15 cellular contexts compared by ENCODE assay signal in the genomic region with DNA sequence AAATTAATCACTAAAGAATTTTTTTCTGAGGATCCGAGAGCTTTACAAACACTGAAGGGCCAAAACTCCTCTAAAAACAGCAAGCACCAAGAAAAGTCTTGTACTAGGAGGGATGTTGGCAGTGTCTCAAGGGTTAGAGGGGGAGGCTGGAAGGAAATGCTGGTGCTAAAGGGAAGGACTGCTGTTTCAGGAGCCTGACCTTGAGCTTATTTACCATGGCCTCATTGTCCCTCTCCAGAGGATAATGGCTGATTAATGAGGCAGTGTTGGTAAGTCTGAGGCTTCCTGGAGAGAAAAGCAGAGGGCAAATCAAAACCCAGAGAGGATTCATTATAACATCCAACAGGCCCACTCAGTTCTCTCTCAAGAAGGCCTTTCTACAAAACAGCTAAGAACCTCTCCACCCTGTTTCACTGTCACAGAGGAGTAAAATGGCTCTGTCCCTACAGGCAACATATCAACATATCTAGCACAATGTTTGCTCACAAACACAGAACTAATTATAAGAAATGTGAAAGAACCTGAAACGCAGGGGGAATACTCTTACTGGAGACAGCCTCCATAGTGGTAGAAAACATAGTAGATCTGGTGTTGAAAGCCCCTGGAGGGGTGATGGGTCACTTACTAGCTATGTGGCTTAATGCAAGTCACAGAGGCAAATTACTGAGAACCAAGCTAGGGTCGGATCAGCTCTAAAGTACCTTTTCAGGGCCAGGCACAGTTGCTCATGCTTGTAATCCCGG. TPM values are rescaled to one million over a fixed set of nuclear protein-coding genes. Genes with fewer than 3 reads are reported as not detected.
A peak's percentile ranks its signal among the peaks of the same experiment; 100 is the strongest.
DNase-seq lines count a peak whose midpoint lies in the region; ATAC-seq and TF ChIP-seq lines count a peak whose summit lies in the region.
"Had no signal": no experiment of that assay in that cellular context is flagged by ENCODE, and none has a peak within 500 bp of the region (broad histone marks: within the 10 kb centered on the region; RNA-seq: fewer than 3 reads in every experiment).

No MANE protein-coding gene starts in this region.

- H3K4me3 ChIP-seq in adrenal gland (no peak overlapping the region), skeletal muscle tissue (ENCODE audit: low read length in 3 of 3) (no peak overlapping the region), left lung (no peak overlapping the region)

- H3K9ac ChIP-seq in skeletal muscle tissue (ENCODE audit: low read depth in 1 of 3, low read length in 3 of 3) = peak overlapping the region in 1 of 3 donors; percentile 21

- peak overlapping the region; percentile 1 to 83 (median 51) for H3K27ac ChIP-seq in adrenal gland
- H3K27ac ChIP-seq in skeletal muscle tissue (ENCODE audit: low read depth, low read length) = peak overlapping the region; percentile 2
- peak overlapping the region in 1 of 2 donors; percentile 33 for H3K27ac ChIP-seq in left lung

- intact Hi-C loops in adrenal gland (cut with DNase I) = no loop called here
- intact Hi-C loops in left lung (cut with DNase I) = no loop called here

- peaks cover 12 to 15% of the 10 kb centered on the region in 2 donors for H3K4me1 ChIP-seq in adrenal gland (replicated peaks in 1 of 2)
- no peaks in the 10 kb centered on the region for H3K4me1 ChIP-seq in skeletal muscle tissue (ENCODE audit: control insufficient read depth in 3 of 3, insufficient read depth in 3 of 3, low read length in 3 of 3)
- H3K4me1 ChIP-seq in left lung = no peaks in the 10 kb centered on the region

- H3K9me3 ChIP-seq in adrenal gland (replicated peaks in 1 of 3) = no peaks in the 10 kb centered on the region
- no peaks in the 10 kb centered on the region for H3K9me3 ChIP-seq in skeletal muscle tissue (ENCODE audit: control insufficient read depth in 3 of 3, low read length in 3 of 3)
- H3K9me3 ChIP-seq in left lung = no peaks in the 10 kb centered on the region

- TF ChIP-seq CTCF in adrenal gland (IDR thresholded peaks at IDR 0.05) = no peak
- no peak for TF ChIP-seq CTCF in left lung (IDR thresholded peaks at IDR 0.05)

- ATAC-seq in left lobe of liver (peak; percentile 56), GM18520 (IDR thresholded peaks at IDR 0.05; ENCODE audit: unreplicated experiment) (no peak), left lung (no peak)
- ATAC-seq: natural killer cell treated with Interleukin-12 subunit alpha and Interleukin-12 subunit beta and Interleukin-15 and Interleukin-18, amount 100 ng/mL, for 72 hours; stimulated activated effector memory CD8-positive, alpha-beta T cell treated with anti-CD3 and anti-CD28 coated beads, Interleukin-12 subunit alpha, Interleukin-12 subunit beta, amount 100 ng/mL, for 72 hours had no signal

- no peak for TF ChIP-seq POLR2A in adrenal gland (IDR thresholded peaks at IDR 0.05)

- DNase-seq in NCI-H1417 (lab: John Stamatoyannopoulos, UW) = peak in 2 of 3 experiments; percentile 62 to 91
- peak; percentile 36 to 82 (median 67) for DNase-seq in adrenal gland
- no peak for DNase-seq in left lobe of liver (ENCODE audit: low spot score)
- no peak for DNase-seq in AML-193 (lab: John Stamatoyannopoulos, UW)
- no peak for DNase-seq in T-helper 9 cell
- DNase-seq in left lung = no peak
- DNase-seq: activated CD4-positive, alpha-beta T cell treated with anti-CD3 and anti-CD28 coated beads for 4 hours; NCI-H1436 treated with DMSO at 0.1 percent for 48 hours had no signal

- H3K27me3 ChIP-seq in adrenal gland = no peaks in the 10 kb centered on the region
- H3K27me3 ChIP-seq in skeletal muscle tissue (ENCODE audit: control insufficient read depth in 3 of 3, insufficient read depth in 3 of 3, low read length in 3 of 3) = no peaks in the 10 kb centered on the region
- no peaks in the 10 kb centered on the region for H3K27me3 ChIP-seq in left lung

- H3K36me3 ChIP-seq in adrenal gland (replicated peaks in 1 of 2) = no peaks in the 10 kb centered on the region
- peaks cover 0 to 5% (median 0%) of the 10 kb centered on the region in 3 donors for H3K36me3 ChIP-seq in skeletal muscle tissue (ENCODE audit: control insufficient read depth in 3 of 3, insufficient read depth in 3 of 3, low read length in 3 of 3)
- peaks cover 0 to 35% of the 10 kb centered on the region in 2 donors for H3K36me3 ChIP-seq in left lung

- WGBS in adrenal gland, 4 donors = 25 to 49% (median 42%) methylated on average over 3 to 4 of the region's 4 CpGs

RNA-seq across cellular contexts. Expression of a gene that starts 31.5 kb away (rescaled TPM):
- total RNA-seq in adrenal gland (100 to 1,000 TPM; 158 to 380 (median 274) TPM), left lobe of liver (59.0 TPM), skeletal muscle tissue (177 TPM), left lung (100 to 1,000 TPM; 144 to 174 TPM)
- polyA plus RNA-seq in adrenal gland = 100 to 1,000 TPM in 2 of 3 donors, 10 to 100 TPM in 1; 86.7 to 677 (median 313) TPM

RNA-seq across cellular contexts. Expression of a gene that starts 31.8 kb away (rescaled TPM):
- 10 to 100 TPM in 5 of 8 donors, 1 to 10 TPM in 3; 2.4 to 15.4 (median 11.2) TPM for total RNA-seq in adrenal gland
- polyA plus RNA-seq in adrenal gland = 10 to 100 TPM in 2 of 3 donors, 1 to 10 TPM in 1; 5.3 to 15.7 (median 10.4) TPM
- 7.6 TPM for total RNA-seq in left lobe of liver
- total RNA-seq in skeletal muscle tissue = 2.6 TPM
- total RNA-seq in left lung = 10 to 100 TPM in 1 of 2 donors, 1 to 10 TPM in 1; 6.7 to 13.0 TPM

RNA-seq across cellular contexts. Expression of a gene that starts 50.2 kb away (rescaled TPM):
- total RNA-seq in adrenal gland (10 to 100 TPM in 4 of 8 donors, 1 to 10 TPM in 4; 4.3 to 41.2 (median 9.7) TPM), left lobe of liver (3.0 TPM), skeletal muscle tissue (3.1 TPM), left lung (10 to 100 TPM; 15.2 to 20.1 TPM)
- polyA plus RNA-seq in adrenal gland = 10 to 100 TPM; 17.3 to 25.4 (median 19.2) TPM

RNA-seq across cellular contexts. Expression of a gene that starts 54.2 kb away (rescaled TPM):
- 100 to 1,000 TPM; 107 to 297 (median 165) TPM for total RNA-seq in adrenal gland
- 100 to 1,000 TPM in 1 of 3 donors, 10 to 100 TPM in 2; 86.1 to 140 (median 89.1) TPM for polyA plus RNA-seq in adrenal gland
- total RNA-seq in left lobe of liver = 32.5 TPM
- 42.3 TPM for total RNA-seq in skeletal muscle tissue
- total RNA-seq in left lung = 100 to 1,000 TPM; 101 to 118 TPM

RNA-seq across cellular contexts. Expression of a gene that starts 56.8 kb away (rescaled TPM):
- total RNA-seq in adrenal gland (not detected), left lobe of liver (0.43 TPM), skeletal muscle tissue (not detected), left lung (not detected)
- polyA plus RNA-seq in adrenal gland = not detected
- total RNA-seq: activated T-helper 2 cell treated with anti-CD3 and anti-CD28 coated beads, Interferon-gamma antibody, Interleukin-2, Interleukin-4, amounts not matched to agents 10 μg/mL and 5 μg/mL and 100 μg/mL, durations not matched to agents 14 hours and 24 hours and 36 hours; cerebellum; H4 had no signal

Comparison
In these comparisons a context has a peak if more than half of its experiments do, and no peak if none do; other contexts are left out.
1. DNase-seq: peak in NCI-H1417 (2 of 3) and adrenal gland (7 of 7); none in left lobe of liver (single experiment), AML-193 (0 of 2), T-helper 9 cell (single experiment) and left lung (0 of 2).